Comparison of ENCODE assay signal across 34 cellular contexts in genomic region chr2:52608030-52608429, GRCh38.
"Had no signal": no experiment of that assay in that cellular context is flagged by ENCODE, and none has a peak within 500 bp of the region (broad histone marks: within the 10 kb centered on the region; RNA-seq: fewer than 3 reads in every experiment).

No MANE protein-coding gene starts in this region.

- H3K4me2 ChIP-seq: KMS-11 had no signal

- H3K9me3 ChIP-seq: MG63 had no signal

- H3K36me3 ChIP-seq: MG63 had no signal

- H3K4me3 ChIP-seq: MG63 had no signal

- H3K27me3 ChIP-seq: MG63 had no signal

- H3K9ac ChIP-seq: KMS-11 had no signal

- H3K27ac ChIP-seq: KMS-11 had no signal

- DNase-seq: Karpas-422, Kasumi-1, KBM-7, KG1, MG63, MM.1S, MV-4-11, NCI-H1048, NCI-H1092, NCI-H1092 treated with DMSO at 0.1 percent for 48 hours, NCI-H1105, NCI-H1105 treated with DMSO at 0.1 percent for 48 hours, NCI-H1417, NCI-H1417 treated with DMSO at 0.1 percent for 48 hours, NCI-H1436, NCI-H1436 treated with DMSO at 0.1 percent for 48 hours, NCI-H146, NCI-H1694, NCI-H1694 treated with DMSO at 0.1 percent for 48 hours, NCI-H187, NCI-H187 treated with DMSO at 0.1 percent for 48 hours, NCI-H1930, NCI-H2029, NCI-H2029 treated with DMSO at 0.1 percent for 48 hours, NCI-H2081, NCI-H2081 treated with DMSO at 0.1 percent for 48 hours, NCI-H2107, NCI-H2227 treated with DMSO at 0.1 percent for 48 hours, NCI-H226, NCI-H345, NCI-H446, NCI-H446 treated with DMSO at 0.1 percent for 48 hours, NCI-H510A had no signal
